8 cellular contexts compared by ENCODE assay signal in genomic region chr20:25624500-25624939, GRCh38. TPM values are rescaled to one million over a fixed set of nuclear protein-coding genes. Genes with fewer than 3 reads are reported as not detected.
DNase-seq lines count a peak whose midpoint lies in the region; ATAC-seq, FAIRE-seq and TF ChIP-seq lines count a peak whose summit lies in the region.

No MANE protein-coding gene starts in this region.

- H3K36me3 Mint-ChIP-seq in osteocyte (ENCODE audit: unreplicated experiment) = no peaks in the 10 kb centered on the region

- H3K36me3 ChIP-seq in PC-3 (ENCODE audit: low read depth, low read length) (0 out of 2 replicates have a peak, but pooled peaks cover 2% of the 10 kb centered on the region), endocrine pancreas (ENCODE audit: control insufficient read depth, insufficient read depth, low read length) (no peaks in the 10 kb centered on the region)

- H3K4me3 Mint-ChIP-seq in osteocyte (ENCODE audit: unreplicated experiment) = peak overlapping the region; percentile 89

- H3K27ac Mint-ChIP-seq in osteocyte (ENCODE audit: unreplicated experiment) = peak overlapping the region; percentile 97

- TF ChIP-seq CTCF in PC-3 (conservative IDR thresholded peaks at IDR 0.05; ENCODE audit: low read depth, low read length) (no peak), osteocyte (IDR thresholded peaks at IDR 0.05) (no peak)

- H3K9me3 ChIP-seq in PC-3 (ENCODE audit: low read length) (no peaks in the 10 kb centered on the region), endocrine pancreas (ENCODE audit: control insufficient read depth, low read length) (no peaks in the 10 kb centered on the region)

- H3K9ac ChIP-seq in PC-3 (ENCODE audit: low read length) (peak overlapping the region; percentile 97), endocrine pancreas (ENCODE audit: control insufficient read depth, insufficient read depth, low read length) (peak overlapping the region; percentile 83)

- no peaks in the 10 kb centered on the region; the same call in 1 of the 2 replicates for H4K20me1 ChIP-seq in PC-3 (ENCODE audit: low read length)

- CTCF ChIA-PET in PC-3 (lab: Charles Lee) = no interaction called here

- H3K4me2 ChIP-seq in PC-3 (ENCODE audit: low read length) = peak overlapping the region; percentile 90

- H3K27me3 Mint-ChIP-seq in osteocyte (ENCODE audit: unreplicated experiment) = no peaks in the 10 kb centered on the region

- ATAC-seq in PC-3 (no peak), GM19328 (IDR thresholded peaks at IDR 0.05; ENCODE audit: unreplicated experiment) (no peak)

- FAIRE-seq in GM19239 (lab: Jason Lieb, UNC) = peak; percentile 4

- H3F3A ChIP-seq in PC-3 (ENCODE audit: low read length, unreplicated experiment) = no peaks in the 10 kb centered on the region

- intact Hi-C loops in PC-3 (cut with micrococcal nuclease) = loop anchor here (1.0 kb wide), 1 partner anchor 127 kb away; no protein-coding TSS in a partner anchor

- no peaks in the 10 kb centered on the region for H3K9me3 Mint-ChIP-seq in osteocyte (ENCODE audit: unreplicated experiment)

- H3K4me3 ChIP-seq in PC-3 (ENCODE audit: low read length) = peak overlapping the region; percentile 90
- no peak overlapping the region for H3K4me3 ChIP-seq in endocrine pancreas (ENCODE audit: control insufficient read depth, insufficient read depth, low read length)

- H3K4me1 ChIP-seq in PC-3 (ENCODE audit: insufficient read depth, low read length) (peaks cover 18% of the 10 kb centered on the region), endocrine pancreas (ENCODE audit: control insufficient read depth, insufficient read depth, low read length) (no peaks in the 10 kb centered on the region)

- peak overlapping the region; percentile 89 for H3K27ac ChIP-seq in PC-3 (ENCODE audit: low read length)

- TSS peak; percentile 35 for BruUV-seq in PC-3 (replicated peaks; lab: Mats Ljungman, UMichigan)

- no peak for DNase-seq in GM19239 (ENCODE audit: insufficient read length, low spot score)
- no peak for DNase-seq in PC-3
- DNase-seq in osteocyte (ENCODE audit: extremely low spot score, unreplicated experiment) = no peak
- no peak for DNase-seq in dedifferentiated amniotic fluid mesenchymal stem cell (ENCODE audit: extremely low spot score)
- no peak for DNase-seq in DMS 273 (lab: John Stamatoyannopoulos, UW; ENCODE audit: unreplicated experiment)
- no peak for DNase-seq in Ammon's horn (ENCODE audit: low spot score)

- H3K79me2 ChIP-seq in PC-3 (ENCODE audit: low read length) = peaks cover 61% of the 10 kb centered on the region

- peak overlapping the region; percentile 85 for H2AFZ ChIP-seq in PC-3 (ENCODE audit: low read length)

- H3K9me2 ChIP-seq in PC-3 (replicated peaks; ENCODE audit: low read length) = no peaks in the 10 kb centered on the region

- POLR2A ChIA-PET in PC-3 (lab: Charles Lee; ENCODE audit: unreplicated experiment) = no interaction called here

- peaks cover 20% of the 10 kb centered on the region for H3K4me1 Mint-ChIP-seq in osteocyte (ENCODE audit: unreplicated experiment)

- H3K27me3 ChIP-seq in PC-3 (ENCODE audit: low read length) = no peaks in the 10 kb centered on the region
- no peaks in the 10 kb centered on the region for H3K27me3 ChIP-seq in endocrine pancreas (ENCODE audit: control insufficient read depth, insufficient read depth, low read length)

RNA-seq across cellular contexts. Expression of gene NANP, which starts 0.7 kb away (rescaled TPM):
- 10.3 and 10.7 TPM in 2 replicates for total RNA-seq in PC-3 (2014; rRNA removed)
- total RNA-seq in osteocyte = 6.0 and 6.6 TPM in 2 replicates

RNA-seq across cellular contexts. Expression of gene NINL, which starts 39.2 kb away (rescaled TPM):
- total RNA-seq in PC-3 (2014; rRNA removed) (6.5 and 11.5 TPM in 2 replicates), osteocyte (20.4 and 20.8 TPM in 2 replicates)
